1 cellular context compared by ENCODE assay signal in genomic region chr2:55112229-55113016, GRCh38.
TF ChIP-seq lines count a peak whose summit lies in the region.

No MANE protein-coding gene starts in this region.

TF ChIP-seq in HepG2, 621 proteins besides CTCF, POLR2A, EP300 and RAD21 (continued from another document and continues in another):
- TF ChIP-seq ZFP91 (CRISPR knock-in tag; IDR thresholded peaks at IDR 0.05; ENCODE audit: borderline replicate concordance) (peak; percentile 27; the same call in 1 of the 2 replicates), RBFOX2 (IDR thresholded peaks at IDR 0.05; ENCODE audit: low read depth, low read length) (no peak), ZFAT (CRISPR knock-in tag; conservative IDR thresholded peaks at IDR 0.05) (no peak), ZNF580 (CRISPR knock-in tag; IDR thresholded peaks at IDR 0.05; ENCODE audit: borderline replicate concordance, low read depth) (no peak), FOXA1 (IDR thresholded peaks at IDR 0.05) (no peak), FOXA1 (CRISPR knock-in tag; IDR thresholded peaks at IDR 0.05) (no peak), CBFB (CRISPR knock-in tag; IDR thresholded peaks at IDR 0.05) (no peak), SMAD9 (CRISPR knock-in tag; IDR thresholded peaks at IDR 0.05) (no peak), KDM5B (CRISPR knock-in tag; IDR thresholded peaks at IDR 0.05; ENCODE audit: borderline replicate concordance) (peak; percentile 47; the same call in 1 of the 2 replicates), ZNF460 (CRISPR knock-in tag; IDR thresholded peaks at IDR 0.05; ENCODE audit: borderline replicate concordance) (no peak), GTF2F1 (IDR thresholded peaks at IDR 0.05; ENCODE audit: low read length) (no peak), ZSCAN12 (CRISPR knock-in tag; IDR thresholded peaks at IDR 0.05) (no peak), ELF4 (CRISPR knock-in tag; IDR thresholded peaks at IDR 0.05; ENCODE audit: borderline replicate concordance) (no peak), ZSCAN22 (CRISPR knock-in tag; IDR thresholded peaks at IDR 0.05) (no peak), NCOR1 (IDR thresholded peaks at IDR 0.05; ENCODE audit: borderline replicate concordance, low read length) (peak; percentile 26; the same call in 1 of the 2 replicates), ZNF282 (IDR thresholded peaks at IDR 0.05; ENCODE audit: partially characterized antibody) (no peak), ZNF563 (CRISPR knock-in tag; IDR thresholded peaks at IDR 0.05) (no peak), ZNF790 (CRISPR knock-in tag; IDR thresholded peaks at IDR 0.05; ENCODE audit: borderline replicate concordance) (no peak), ZSCAN9 (CRISPR knock-in tag; IDR thresholded peaks at IDR 0.05; ENCODE audit: borderline replicate concordance) (no peak), SAFB2 (CRISPR knock-in tag; IDR thresholded peaks at IDR 0.05; ENCODE audit: borderline replicate concordance, low read depth) (no peak), POGK (CRISPR knock-in tag; conservative IDR thresholded peaks at IDR 0.05) (0 out of 2 replicates have a peak, but pooled peaks have one; percentile 18), ZNF678 (CRISPR knock-in tag; IDR thresholded peaks at IDR 0.05) (no peak), MED1 (CRISPR knock-in tag; IDR thresholded peaks at IDR 0.05) (no peak), YEATS2 (CRISPR knock-in tag; IDR thresholded peaks at IDR 0.05; ENCODE audit: borderline replicate concordance) (no peak), NR2F6 (IDR thresholded peaks at IDR 0.05) (no peak), NR2F6 (CRISPR knock-in tag; IDR thresholded peaks at IDR 0.05) (no peak), ARID2 (CRISPR knock-in tag; IDR thresholded peaks at IDR 0.05; ENCODE audit: borderline replicate concordance) (no peak), ZXDC (CRISPR knock-in tag; IDR thresholded peaks at IDR 0.05) (no peak), MAX (IDR thresholded peaks at IDR 0.05) (no peak), PTBP1 (IDR thresholded peaks at IDR 0.05; ENCODE audit: low read depth, low read length, poor library complexity, severe bottlenecking) (no peak), HMGXB4 (CRISPR knock-in tag; IDR thresholded peaks at IDR 0.05; ENCODE audit: borderline replicate concordance in 1 of 2, low read depth in 1 of 2) (no peak), ZNF501 (CRISPR knock-in tag; IDR thresholded peaks at IDR 0.05) (no peak), ZNF292 (CRISPR knock-in tag; IDR thresholded peaks at IDR 0.05; ENCODE audit: borderline replicate concordance, low read depth) (peak; percentile 33; the same call in 1 of the 2 replicates), HMGXB3 (CRISPR knock-in tag; IDR thresholded peaks at IDR 0.05; ENCODE audit: borderline replicate concordance) (no peak), TFDP1 (CRISPR knock-in tag; IDR thresholded peaks at IDR 0.05; ENCODE audit: borderline replicate concordance) (no peak), FOXK2 (IDR thresholded peaks at IDR 0.05) (no peak), HNF4A (CRISPR knock-in tag; IDR thresholded peaks at IDR 0.05) (no peak), ZNF362 (CRISPR knock-in tag; IDR thresholded peaks at IDR 0.05; ENCODE audit: borderline replicate concordance) (no peak), REL (CRISPR knock-in tag; conservative IDR thresholded peaks at IDR 0.05) (no peak), CSRNP1 (CRISPR knock-in tag; IDR thresholded peaks at IDR 0.05) (no peak), ZBTB37 (CRISPR knock-in tag; IDR thresholded peaks at IDR 0.05) (no peak), FOSL2 (CRISPR knock-in tag; IDR thresholded peaks at IDR 0.05) (peak; percentile 23; the same call in 1 of the 2 replicates), ZNF674 (CRISPR knock-in tag; IDR thresholded peaks at IDR 0.05; ENCODE audit: low read depth) (no peak), ZNF3 (CRISPR knock-in tag; IDR thresholded peaks at IDR 0.05) (no peak), RARA (CRISPR knock-in tag; IDR thresholded peaks at IDR 0.05) (no peak), ZBTB8A (CRISPR knock-in tag; IDR thresholded peaks at IDR 0.05; ENCODE audit: borderline replicate concordance, low read depth) (no peak), POLR2AphosphoS5 (IDR thresholded peaks at IDR 0.05; ENCODE audit: low read depth, low read length) (no peak), MBNL3 (CRISPR knock-in tag; conservative IDR thresholded peaks at IDR 0.05) (no peak), NKX3-1 (CRISPR knock-in tag; IDR thresholded peaks at IDR 0.05) (no peak), ZNF496 (CRISPR knock-in tag; IDR thresholded peaks at IDR 0.05; ENCODE audit: insufficient replicate concordance) (no peak)
